Comparison of ENCODE assay signal across 25 cellular contexts in genomic region chr15:76787273-76787672, GRCh38.
"Had no signal": no experiment of that assay in that cellular context is flagged by ENCODE, and none has a peak within 500 bp of the region (broad histone marks: within the 10 kb centered on the region; RNA-seq: fewer than 3 reads in every experiment).

No MANE protein-coding gene starts in this region.

- H3K27ac Mint-ChIP-seq: mesothelial cell of epicardium; naive thymus-derived CD8-positive, alpha-beta T cell had no signal

- DNase-seq: dermis blood vessel endothelial cell; dorsolateral prefrontal cortex; effector CD4-positive, alpha-beta T cell; effector memory CD4-positive, alpha-beta T cell; foreskin keratinocyte; gastrocnemius medialis; glutamatergic neuron; head of caudate nucleus; heart right ventricle; hippocampal formation; islet precursor cell; kidney; kidney glomerular epithelial cell; left lung; left ventricle myocardium superior; lower lobe of right lung; mesenchymal stem cell; mucosa of descending colon; naive B cell; naive thymus-derived CD8-positive, alpha-beta T cell had no signal

- H3K4me1 ChIP-seq: esophagus muscularis mucosa, foreskin keratinocyte, gastrocnemius medialis, heart right ventricle, left lung, lower lobe of right lung had no signal

- H3K9me3 ChIP-seq: esophagus muscularis mucosa, gastrocnemius medialis, lower lobe of right lung had no signal

- FAIRE-seq: colon, endothelial cell of umbilical vein, kidney had no signal

- H3K27me3 ChIP-seq: dorsolateral prefrontal cortex, esophagus muscularis mucosa, foreskin keratinocyte, gastrocnemius medialis, heart right ventricle, left lung had no signal

- H3K4me3 ChIP-seq: coronary artery, dorsolateral prefrontal cortex, esophagus muscularis mucosa, gastrocnemius medialis, heart right ventricle, left lung, lower lobe of right lung, mucosa of descending colon had no signal

- H3K27me3 Mint-ChIP-seq: naive B cell; naive thymus-derived CD8-positive, alpha-beta T cell had no signal

- H3K4me1 Mint-ChIP-seq: mesothelial cell of epicardium had no signal

- ATAC-seq: foreskin keratinocyte; gastrocnemius medialis; heart right ventricle; left lung; left ventricle myocardium superior; lower lobe of right lung; mucosa of descending colon; naive thymus-derived CD8-positive, alpha-beta T cell had no signal

- H3K27ac ChIP-seq: coronary artery, dorsolateral prefrontal cortex, esophagus muscularis mucosa, foreskin keratinocyte, gastrocnemius medialis, heart right ventricle, left lung, lower lobe of right lung had no signal

- H3K4me3 Mint-ChIP-seq: mesothelial cell of epicardium; naive B cell; naive thymus-derived CD8-positive, alpha-beta T cell had no signal
